In the genomic region with DNA sequence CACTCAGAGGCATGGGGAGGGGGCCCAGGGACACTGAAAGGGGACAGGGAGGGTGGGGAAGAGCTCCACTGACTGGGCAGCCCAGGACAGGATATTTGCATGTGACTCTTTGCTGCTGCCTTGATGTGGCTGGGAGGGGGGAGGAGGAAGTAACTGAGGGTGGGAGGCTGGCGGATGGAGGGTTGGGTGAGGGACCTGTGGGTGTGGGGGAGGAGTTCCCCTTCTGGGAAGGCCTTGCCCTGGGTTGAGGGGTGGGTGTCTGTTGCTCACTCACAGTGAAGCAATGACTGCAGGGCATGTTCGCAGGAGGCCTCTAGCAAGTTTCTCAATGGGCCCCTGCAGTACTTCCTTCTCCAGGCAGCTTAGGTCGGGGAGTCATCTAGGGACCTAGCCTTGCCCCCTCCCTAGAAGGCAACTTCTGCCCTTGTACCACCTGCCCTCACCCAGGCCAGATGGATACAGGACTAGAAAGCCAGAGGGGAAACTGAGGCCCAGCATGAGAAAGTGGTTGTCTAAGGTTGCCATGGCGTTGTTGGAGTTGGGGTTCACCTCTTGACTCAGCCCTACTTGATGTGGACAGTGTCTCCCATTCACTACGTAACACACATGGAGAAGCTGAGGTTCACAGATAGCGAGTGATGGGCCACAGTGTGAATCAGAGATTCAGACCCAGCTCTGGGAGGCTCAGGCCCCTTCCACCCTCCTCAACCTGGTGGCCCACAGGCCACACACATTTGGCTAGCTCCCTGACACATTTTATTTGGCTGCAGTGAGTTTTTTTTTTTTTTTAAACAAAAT, we compare ENCODE assay signal across 1 cellular context.
A peak's percentile ranks its signal among the peaks of the same experiment; 100 is the strongest.
TF ChIP-seq lines count a peak whose summit lies in the region.

No MANE protein-coding gene starts in this region.

TF ChIP-seq in K562, 482 proteins besides CTCF, POLR2A, EP300 and RAD21 (continued from another document):
- TF ChIP-seq, protein P1, sequence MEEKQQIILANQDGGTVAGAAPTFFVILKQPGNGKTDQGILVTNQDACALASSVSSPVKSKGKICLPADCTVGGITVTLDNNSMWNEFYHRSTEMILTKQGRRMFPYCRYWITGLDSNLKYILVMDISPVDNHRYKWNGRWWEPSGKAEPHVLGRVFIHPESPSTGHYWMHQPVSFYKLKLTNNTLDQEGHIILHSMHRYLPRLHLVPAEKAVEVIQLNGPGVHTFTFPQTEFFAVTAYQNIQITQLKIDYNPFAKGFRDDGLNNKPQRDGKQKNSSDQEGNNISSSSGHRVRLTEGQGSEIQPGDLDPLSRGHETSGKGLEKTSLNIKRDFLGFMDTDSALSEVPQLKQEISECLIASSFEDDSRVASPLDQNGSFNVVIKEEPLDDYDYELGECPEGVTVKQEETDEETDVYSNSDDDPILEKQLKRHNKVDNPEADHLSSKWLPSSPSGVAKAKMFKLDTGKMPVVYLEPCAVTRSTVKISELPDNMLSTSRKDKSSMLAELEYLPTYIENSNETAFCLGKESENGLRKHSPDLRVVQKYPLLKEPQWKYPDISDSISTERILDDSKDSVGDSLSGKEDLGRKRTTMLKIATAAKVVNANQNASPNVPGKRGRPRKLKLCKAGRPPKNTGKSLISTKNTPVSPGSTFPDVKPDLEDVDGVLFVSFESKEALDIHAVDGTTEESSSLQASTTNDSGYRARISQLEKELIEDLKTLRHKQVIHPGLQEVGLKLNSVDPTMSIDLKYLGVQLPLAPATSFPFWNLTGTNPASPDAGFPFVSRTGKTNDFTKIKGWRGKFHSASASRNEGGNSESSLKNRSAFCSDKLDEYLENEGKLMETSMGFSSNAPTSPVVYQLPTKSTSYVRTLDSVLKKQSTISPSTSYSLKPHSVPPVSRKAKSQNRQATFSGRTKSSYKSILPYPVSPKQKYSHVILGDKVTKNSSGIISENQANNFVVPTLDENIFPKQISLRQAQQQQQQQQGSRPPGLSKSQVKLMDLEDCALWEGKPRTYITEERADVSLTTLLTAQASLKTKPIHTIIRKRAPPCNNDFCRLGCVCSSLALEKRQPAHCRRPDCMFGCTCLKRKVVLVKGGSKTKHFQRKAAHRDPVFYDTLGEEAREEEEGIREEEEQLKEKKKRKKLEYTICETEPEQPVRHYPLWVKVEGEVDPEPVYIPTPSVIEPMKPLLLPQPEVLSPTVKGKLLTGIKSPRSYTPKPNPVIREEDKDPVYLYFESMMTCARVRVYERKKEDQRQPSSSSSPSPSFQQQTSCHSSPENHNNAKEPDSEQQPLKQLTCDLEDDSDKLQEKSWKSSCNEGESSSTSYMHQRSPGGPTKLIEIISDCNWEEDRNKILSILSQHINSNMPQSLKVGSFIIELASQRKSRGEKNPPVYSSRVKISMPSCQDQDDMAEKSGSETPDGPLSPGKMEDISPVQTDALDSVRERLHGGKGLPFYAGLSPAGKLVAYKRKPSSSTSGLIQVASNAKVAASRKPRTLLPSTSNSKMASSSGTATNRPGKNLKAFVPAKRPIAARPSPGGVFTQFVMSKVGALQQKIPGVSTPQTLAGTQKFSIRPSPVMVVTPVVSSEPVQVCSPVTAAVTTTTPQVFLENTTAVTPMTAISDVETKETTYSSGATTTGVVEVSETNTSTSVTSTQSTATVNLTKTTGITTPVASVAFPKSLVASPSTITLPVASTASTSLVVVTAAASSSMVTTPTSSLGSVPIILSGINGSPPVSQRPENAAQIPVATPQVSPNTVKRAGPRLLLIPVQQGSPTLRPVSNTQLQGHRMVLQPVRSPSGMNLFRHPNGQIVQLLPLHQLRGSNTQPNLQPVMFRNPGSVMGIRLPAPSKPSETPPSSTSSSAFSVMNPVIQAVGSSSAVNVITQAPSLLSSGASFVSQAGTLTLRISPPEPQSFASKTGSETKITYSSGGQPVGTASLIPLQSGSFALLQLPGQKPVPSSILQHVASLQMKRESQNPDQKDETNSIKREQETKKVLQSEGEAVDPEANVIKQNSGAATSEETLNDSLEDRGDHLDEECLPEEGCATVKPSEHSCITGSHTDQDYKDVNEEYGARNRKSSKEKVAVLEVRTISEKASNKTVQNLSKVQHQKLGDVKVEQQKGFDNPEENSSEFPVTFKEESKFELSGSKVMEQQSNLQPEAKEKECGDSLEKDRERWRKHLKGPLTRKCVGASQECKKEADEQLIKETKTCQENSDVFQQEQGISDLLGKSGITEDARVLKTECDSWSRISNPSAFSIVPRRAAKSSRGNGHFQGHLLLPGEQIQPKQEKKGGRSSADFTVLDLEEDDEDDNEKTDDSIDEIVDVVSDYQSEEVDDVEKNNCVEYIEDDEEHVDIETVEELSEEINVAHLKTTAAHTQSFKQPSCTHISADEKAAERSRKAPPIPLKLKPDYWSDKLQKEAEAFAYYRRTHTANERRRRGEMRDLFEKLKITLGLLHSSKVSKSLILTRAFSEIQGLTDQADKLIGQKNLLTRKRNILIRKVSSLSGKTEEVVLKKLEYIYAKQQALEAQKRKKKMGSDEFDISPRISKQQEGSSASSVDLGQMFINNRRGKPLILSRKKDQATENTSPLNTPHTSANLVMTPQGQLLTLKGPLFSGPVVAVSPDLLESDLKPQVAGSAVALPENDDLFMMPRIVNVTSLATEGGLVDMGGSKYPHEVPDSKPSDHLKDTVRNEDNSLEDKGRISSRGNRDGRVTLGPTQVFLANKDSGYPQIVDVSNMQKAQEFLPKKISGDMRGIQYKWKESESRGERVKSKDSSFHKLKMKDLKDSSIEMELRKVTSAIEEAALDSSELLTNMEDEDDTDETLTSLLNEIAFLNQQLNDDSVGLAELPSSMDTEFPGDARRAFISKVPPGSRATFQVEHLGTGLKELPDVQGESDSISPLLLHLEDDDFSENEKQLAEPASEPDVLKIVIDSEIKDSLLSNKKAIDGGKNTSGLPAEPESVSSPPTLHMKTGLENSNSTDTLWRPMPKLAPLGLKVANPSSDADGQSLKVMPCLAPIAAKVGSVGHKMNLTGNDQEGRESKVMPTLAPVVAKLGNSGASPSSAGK (IDR thresholded peaks at IDR 0.05), result no peak
- 0 out of 2 replicates have a peak, but pooled peaks have one; percentile 19 for TF ChIP-seq SUPT5H (IDR thresholded peaks at IDR 0.05)
- no peak for TF ChIP-seq ZSCAN32 (CRISPR knock-in tag; IDR thresholded peaks at IDR 0.05)
- TF ChIP-seq NELFE (IDR thresholded peaks at IDR 0.05; ENCODE audit: insufficient read depth, insufficient read length), result no peak
- TF ChIP-seq BCOR (IDR thresholded peaks at IDR 0.05), result 0 out of 2 replicates have a peak, but pooled peaks have one; percentile 18
- TF ChIP-seq, protein P2, sequence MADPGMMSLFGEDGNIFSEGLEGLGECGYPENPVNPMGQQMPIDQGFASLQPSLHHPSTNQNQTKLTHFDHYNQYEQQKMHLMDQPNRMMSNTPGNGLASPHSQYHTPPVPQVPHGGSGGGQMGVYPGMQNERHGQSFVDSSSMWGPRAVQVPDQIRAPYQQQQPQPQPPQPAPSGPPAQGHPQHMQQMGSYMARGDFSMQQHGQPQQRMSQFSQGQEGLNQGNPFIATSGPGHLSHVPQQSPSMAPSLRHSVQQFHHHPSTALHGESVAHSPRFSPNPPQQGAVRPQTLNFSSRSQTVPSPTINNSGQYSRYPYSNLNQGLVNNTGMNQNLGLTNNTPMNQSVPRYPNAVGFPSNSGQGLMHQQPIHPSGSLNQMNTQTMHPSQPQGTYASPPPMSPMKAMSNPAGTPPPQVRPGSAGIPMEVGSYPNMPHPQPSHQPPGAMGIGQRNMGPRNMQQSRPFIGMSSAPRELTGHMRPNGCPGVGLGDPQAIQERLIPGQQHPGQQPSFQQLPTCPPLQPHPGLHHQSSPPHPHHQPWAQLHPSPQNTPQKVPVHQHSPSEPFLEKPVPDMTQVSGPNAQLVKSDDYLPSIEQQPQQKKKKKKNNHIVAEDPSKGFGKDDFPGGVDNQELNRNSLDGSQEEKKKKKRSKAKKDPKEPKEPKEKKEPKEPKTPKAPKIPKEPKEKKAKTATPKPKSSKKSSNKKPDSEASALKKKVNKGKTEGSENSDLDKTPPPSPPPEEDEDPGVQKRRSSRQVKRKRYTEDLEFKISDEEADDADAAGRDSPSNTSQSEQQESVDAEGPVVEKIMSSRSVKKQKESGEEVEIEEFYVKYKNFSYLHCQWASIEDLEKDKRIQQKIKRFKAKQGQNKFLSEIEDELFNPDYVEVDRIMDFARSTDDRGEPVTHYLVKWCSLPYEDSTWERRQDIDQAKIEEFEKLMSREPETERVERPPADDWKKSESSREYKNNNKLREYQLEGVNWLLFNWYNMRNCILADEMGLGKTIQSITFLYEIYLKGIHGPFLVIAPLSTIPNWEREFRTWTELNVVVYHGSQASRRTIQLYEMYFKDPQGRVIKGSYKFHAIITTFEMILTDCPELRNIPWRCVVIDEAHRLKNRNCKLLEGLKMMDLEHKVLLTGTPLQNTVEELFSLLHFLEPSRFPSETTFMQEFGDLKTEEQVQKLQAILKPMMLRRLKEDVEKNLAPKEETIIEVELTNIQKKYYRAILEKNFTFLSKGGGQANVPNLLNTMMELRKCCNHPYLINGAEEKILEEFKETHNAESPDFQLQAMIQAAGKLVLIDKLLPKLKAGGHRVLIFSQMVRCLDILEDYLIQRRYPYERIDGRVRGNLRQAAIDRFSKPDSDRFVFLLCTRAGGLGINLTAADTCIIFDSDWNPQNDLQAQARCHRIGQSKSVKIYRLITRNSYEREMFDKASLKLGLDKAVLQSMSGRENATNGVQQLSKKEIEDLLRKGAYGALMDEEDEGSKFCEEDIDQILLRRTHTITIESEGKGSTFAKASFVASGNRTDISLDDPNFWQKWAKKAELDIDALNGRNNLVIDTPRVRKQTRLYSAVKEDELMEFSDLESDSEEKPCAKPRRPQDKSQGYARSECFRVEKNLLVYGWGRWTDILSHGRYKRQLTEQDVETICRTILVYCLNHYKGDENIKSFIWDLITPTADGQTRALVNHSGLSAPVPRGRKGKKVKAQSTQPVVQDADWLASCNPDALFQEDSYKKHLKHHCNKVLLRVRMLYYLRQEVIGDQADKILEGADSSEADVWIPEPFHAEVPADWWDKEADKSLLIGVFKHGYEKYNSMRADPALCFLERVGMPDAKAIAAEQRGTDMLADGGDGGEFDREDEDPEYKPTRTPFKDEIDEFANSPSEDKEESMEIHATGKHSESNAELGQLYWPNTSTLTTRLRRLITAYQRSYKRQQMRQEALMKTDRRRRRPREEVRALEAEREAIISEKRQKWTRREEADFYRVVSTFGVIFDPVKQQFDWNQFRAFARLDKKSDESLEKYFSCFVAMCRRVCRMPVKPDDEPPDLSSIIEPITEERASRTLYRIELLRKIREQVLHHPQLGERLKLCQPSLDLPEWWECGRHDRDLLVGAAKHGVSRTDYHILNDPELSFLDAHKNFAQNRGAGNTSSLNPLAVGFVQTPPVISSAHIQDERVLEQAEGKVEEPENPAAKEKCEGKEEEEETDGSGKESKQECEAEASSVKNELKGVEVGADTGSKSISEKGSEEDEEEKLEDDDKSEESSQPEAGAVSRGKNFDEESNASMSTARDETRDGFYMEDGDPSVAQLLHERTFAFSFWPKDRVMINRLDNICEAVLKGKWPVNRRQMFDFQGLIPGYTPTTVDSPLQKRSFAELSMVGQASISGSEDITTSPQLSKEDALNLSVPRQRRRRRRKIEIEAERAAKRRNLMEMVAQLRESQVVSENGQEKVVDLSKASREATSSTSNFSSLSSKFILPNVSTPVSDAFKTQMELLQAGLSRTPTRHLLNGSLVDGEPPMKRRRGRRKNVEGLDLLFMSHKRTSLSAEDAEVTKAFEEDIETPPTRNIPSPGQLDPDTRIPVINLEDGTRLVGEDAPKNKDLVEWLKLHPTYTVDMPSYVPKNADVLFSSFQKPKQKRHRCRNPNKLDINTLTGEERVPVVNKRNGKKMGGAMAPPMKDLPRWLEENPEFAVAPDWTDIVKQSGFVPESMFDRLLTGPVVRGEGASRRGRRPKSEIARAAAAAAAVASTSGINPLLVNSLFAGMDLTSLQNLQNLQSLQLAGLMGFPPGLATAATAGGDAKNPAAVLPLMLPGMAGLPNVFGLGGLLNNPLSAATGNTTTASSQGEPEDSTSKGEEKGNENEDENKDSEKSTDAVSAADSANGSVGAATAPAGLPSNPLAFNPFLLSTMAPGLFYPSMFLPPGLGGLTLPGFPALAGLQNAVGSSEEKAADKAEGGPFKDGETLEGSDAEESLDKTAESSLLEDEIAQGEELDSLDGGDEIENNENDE (IDR thresholded peaks at IDR 0.05; ENCODE audit: low read depth, low read length), result no peak
- 0 out of 2 replicates have a peak, but pooled peaks have one; percentile 4 for TF ChIP-seq TCF3 (CRISPR knock-in tag; IDR thresholded peaks at IDR 0.05)
- TF ChIP-seq EGR1 (conservative IDR thresholded peaks at IDR 0.05), result peak; percentile 76
- TF ChIP-seq LEF1 (IDR thresholded peaks at IDR 0.05), result no peak
- TF ChIP-seq RCOR1 (IDR thresholded peaks at IDR 0.05; ENCODE audit: borderline replicate concordance in 1 of 2, low read depth in 2 of 2, low read length in 2 of 2), result peak in 1 of 2 experiments; percentile 35; a peak in 1 of 4 replicates
- TF ChIP-seq ATF4 (CRISPR knock-in tag; IDR thresholded peaks at IDR 0.05), result no peak
- peak; percentile 41; the same call in 1 of the 2 replicates for TF ChIP-seq RNF2 (IDR thresholded peaks at IDR 0.05)
- TF ChIP-seq SIN3B (IDR thresholded peaks at IDR 0.05; ENCODE audit: low read depth), result no peak
- TF ChIP-seq GTF2E2 (tag; IDR thresholded peaks at IDR 0.05), result no peak
- peak; percentile 14; the same call in 1 of the 2 replicates for TF ChIP-seq SPI1 (IDR thresholded peaks at IDR 0.05; ENCODE audit: borderline replicate concordance, low read depth, low read length)
- TF ChIP-seq BRD9 (IDR thresholded peaks at IDR 0.05; ENCODE audit: low read depth, partially characterized antibody), result no peak
- TF ChIP-seq, protein P3, sequence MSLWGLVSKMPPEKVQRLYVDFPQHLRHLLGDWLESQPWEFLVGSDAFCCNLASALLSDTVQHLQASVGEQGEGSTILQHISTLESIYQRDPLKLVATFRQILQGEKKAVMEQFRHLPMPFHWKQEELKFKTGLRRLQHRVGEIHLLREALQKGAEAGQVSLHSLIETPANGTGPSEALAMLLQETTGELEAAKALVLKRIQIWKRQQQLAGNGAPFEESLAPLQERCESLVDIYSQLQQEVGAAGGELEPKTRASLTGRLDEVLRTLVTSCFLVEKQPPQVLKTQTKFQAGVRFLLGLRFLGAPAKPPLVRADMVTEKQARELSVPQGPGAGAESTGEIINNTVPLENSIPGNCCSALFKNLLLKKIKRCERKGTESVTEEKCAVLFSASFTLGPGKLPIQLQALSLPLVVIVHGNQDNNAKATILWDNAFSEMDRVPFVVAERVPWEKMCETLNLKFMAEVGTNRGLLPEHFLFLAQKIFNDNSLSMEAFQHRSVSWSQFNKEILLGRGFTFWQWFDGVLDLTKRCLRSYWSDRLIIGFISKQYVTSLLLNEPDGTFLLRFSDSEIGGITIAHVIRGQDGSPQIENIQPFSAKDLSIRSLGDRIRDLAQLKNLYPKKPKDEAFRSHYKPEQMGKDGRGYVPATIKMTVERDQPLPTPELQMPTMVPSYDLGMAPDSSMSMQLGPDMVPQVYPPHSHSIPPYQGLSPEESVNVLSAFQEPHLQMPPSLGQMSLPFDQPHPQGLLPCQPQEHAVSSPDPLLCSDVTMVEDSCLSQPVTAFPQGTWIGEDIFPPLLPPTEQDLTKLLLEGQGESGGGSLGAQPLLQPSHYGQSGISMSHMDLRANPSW (CRISPR knock-in tag; IDR thresholded peaks at IDR 0.05), result no peak
- no peak for TF ChIP-seq TRIM24 (IDR thresholded peaks at IDR 0.05)
- TF ChIP-seq RB1 (IDR thresholded peaks at IDR 0.05; ENCODE audit: low read depth), result no peak
